1 cellular context compared by ENCODE assay signal in the genomic region with DNA sequence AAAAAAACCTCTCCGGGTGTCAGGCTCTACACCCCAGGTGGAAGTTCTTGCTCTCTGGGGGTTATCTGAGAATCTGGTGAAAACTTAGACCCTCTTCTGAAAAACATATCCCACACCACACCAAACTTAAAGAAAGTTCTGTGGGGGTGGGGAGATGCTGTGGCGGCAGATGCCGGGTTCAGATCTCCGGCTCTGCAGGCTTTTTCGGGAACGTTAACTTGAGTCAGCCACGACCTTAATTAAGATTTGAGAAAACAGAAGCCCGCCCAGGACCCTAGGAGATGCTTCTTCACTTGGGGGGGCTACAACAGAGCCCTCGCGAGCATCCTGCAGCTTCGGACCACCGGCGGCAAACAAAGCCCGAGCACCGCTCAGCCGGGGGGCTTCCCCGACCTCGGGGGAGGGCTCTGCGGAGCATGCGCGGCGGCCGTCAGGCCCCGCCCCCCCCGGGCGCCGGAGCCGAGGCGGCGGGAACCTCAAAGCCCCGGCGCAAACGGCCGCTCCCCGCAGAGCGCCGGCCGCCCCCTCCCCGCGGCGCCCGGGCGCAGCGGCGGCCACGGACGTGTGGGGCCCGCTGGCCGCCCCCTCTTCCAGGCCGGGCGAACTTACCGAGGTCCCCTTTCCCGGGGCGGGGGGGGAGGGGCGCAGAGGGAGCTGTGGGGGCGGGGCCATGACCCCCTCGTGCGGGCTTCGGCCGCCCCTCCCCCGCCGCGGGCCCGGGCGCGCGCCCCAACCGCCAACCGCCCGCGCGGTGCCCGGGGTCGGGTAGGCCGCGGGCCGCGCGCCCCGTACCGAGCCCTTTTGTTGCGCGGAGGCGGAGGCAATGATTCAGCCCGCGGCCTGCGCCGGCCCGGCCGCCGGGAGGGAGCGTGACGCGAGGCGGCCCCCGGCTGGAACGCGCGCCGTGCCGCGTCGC.
TF ChIP-seq lines count a peak whose summit lies in the region.

No MANE protein-coding gene starts in this region.

TF ChIP-seq in K562, 482 proteins besides CTCF, POLR2A, EP300 and RAD21 (continued from another document and continues in another):
- peak; percentile 15; the same call in 1 of the 2 replicates for TF ChIP-seq ZNF766 (CRISPR knock-in tag; conservative IDR thresholded peaks at IDR 0.05)
- no peak for TF ChIP-seq JUN (IDR thresholded peaks at IDR 0.05; ENCODE audit: borderline replicate concordance, low read depth, low read length)
- TF ChIP-seq JUN (CRISPR knock-in tag; IDR thresholded peaks at IDR 0.05; ENCODE audit: borderline replicate concordance): no peak
- no peak for TF ChIP-seq RBM15 (IDR thresholded peaks at IDR 0.05; ENCODE audit: insufficient read depth, low read length)
- TF ChIP-seq PHF8 (IDR thresholded peaks at IDR 0.05; ENCODE audit: borderline replicate concordance, low read length): peak; percentile 67; the same call in 1 of the 2 replicates
- peak; percentile 52; the same call in 1 of the 2 replicates for TF ChIP-seq MYC (IDR thresholded peaks at IDR 0.05; ENCODE audit: low read depth, low read length)
- no peak for TF ChIP-seq MYC (CRISPR knock-in tag; IDR thresholded peaks at IDR 0.05; ENCODE audit: borderline replicate concordance, low read depth)
- 0 out of 2 replicates have a peak, but pooled peaks have one; percentile 64 for TF ChIP-seq ERF (CRISPR knock-in tag; IDR thresholded peaks at IDR 0.05)
- TF ChIP-seq, protein P1, sequence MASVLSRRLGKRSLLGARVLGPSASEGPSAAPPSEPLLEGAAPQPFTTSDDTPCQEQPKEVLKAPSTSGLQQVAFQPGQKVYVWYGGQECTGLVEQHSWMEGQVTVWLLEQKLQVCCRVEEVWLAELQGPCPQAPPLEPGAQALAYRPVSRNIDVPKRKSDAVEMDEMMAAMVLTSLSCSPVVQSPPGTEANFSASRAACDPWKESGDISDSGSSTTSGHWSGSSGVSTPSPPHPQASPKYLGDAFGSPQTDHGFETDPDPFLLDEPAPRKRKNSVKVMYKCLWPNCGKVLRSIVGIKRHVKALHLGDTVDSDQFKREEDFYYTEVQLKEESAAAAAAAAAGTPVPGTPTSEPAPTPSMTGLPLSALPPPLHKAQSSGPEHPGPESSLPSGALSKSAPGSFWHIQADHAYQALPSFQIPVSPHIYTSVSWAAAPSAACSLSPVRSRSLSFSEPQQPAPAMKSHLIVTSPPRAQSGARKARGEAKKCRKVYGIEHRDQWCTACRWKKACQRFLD (CRISPR knock-in tag; IDR thresholded peaks at IDR 0.05): peak; percentile 77; the same call in 1 of the 2 replicates
- TF ChIP-seq, protein P2, sequence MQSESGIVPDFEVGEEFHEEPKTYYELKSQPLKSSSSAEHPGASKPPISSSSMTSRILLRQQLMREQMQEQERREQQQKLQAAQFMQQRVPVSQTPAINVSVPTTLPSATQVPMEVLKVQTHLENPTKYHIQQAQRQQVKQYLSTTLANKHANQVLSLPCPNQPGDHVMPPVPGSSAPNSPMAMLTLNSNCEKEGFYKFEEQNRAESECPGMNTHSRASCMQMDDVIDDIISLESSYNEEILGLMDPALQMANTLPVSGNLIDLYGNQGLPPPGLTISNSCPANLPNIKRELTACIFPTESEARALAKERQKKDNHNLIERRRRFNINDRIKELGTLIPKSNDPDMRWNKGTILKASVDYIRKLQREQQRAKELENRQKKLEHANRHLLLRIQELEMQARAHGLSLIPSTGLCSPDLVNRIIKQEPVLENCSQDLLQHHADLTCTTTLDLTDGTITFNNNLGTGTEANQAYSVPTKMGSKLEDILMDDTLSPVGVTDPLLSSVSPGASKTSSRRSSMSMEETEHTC (IDR thresholded peaks at IDR 0.05): no peak
- TF ChIP-seq MYBL2 (IDR thresholded peaks at IDR 0.05; ENCODE audit: low read depth): no peak
- no peak for TF ChIP-seq MYBL2 (CRISPR knock-in tag; IDR thresholded peaks at IDR 0.05; ENCODE audit: borderline replicate concordance)
- peak; percentile 60 for TF ChIP-seq CCNT2 (IDR thresholded peaks at IDR 0.05; ENCODE audit: borderline replicate concordance, extremely low read depth, insufficient read length, low read depth, low read length)
- TF ChIP-seq, protein P3, sequence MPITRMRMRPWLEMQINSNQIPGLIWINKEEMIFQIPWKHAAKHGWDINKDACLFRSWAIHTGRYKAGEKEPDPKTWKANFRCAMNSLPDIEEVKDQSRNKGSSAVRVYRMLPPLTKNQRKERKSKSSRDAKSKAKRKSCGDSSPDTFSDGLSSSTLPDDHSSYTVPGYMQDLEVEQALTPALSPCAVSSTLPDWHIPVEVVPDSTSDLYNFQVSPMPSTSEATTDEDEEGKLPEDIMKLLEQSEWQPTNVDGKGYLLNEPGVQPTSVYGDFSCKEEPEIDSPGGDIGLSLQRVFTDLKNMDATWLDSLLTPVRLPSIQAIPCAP (CRISPR knock-in tag; IDR thresholded peaks at IDR 0.05; ENCODE audit: borderline replicate concordance): no peak
- peak; percentile 15 for TF ChIP-seq POLR2G (IDR thresholded peaks at IDR 0.05; ENCODE audit: low read depth, low read length)
- peak; percentile 91; the same call in 1 of the 2 replicates for TF ChIP-seq ZBTB7A (IDR thresholded peaks at IDR 0.05; ENCODE audit: borderline replicate concordance, control insufficient read depth, low read depth, low read length)
- TF ChIP-seq SIN3A (IDR thresholded peaks at IDR 0.05; ENCODE audit: borderline replicate concordance in 2 of 2, control insufficient read depth in 1 of 2, low read depth in 2 of 2, low read length in 2 of 2): peak in 1 of 2 experiments; percentile 67; a peak in 1 of 4 replicates
- TF ChIP-seq, protein P4, sequence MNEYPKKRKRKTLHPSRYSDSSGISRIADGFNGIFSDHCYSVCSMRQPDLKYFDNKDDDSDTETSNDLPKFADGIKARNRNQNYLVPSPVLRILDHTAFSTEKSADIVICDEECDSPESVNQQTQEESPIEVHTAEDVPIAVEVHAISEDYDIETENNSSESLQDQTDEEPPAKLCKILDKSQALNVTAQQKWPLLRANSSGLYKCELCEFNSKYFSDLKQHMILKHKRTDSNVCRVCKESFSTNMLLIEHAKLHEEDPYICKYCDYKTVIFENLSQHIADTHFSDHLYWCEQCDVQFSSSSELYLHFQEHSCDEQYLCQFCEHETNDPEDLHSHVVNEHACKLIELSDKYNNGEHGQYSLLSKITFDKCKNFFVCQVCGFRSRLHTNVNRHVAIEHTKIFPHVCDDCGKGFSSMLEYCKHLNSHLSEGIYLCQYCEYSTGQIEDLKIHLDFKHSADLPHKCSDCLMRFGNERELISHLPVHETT (CRISPR knock-in tag; conservative IDR thresholded peaks at IDR 0.05 in 1 of 2, IDR thresholded peaks at IDR 0.05 in 1 of 2): peak in 1 of 2 experiments; percentile 94; a peak in 2 of 4 replicates
- TF ChIP-seq ZNF311 (CRISPR knock-in tag; IDR thresholded peaks at IDR 0.05): no peak
- TF ChIP-seq RBFOX2 (IDR thresholded peaks at IDR 0.05; ENCODE audit: low read depth, low read length): peak; percentile 79
- TF ChIP-seq CXXC5 (CRISPR knock-in tag; IDR thresholded peaks at IDR 0.05): peak; percentile 69; the same call in 1 of the 2 replicates
- TF ChIP-seq POLR2AphosphoS5 (IDR thresholded peaks at IDR 0.05; ENCODE audit: control insufficient read depth, insufficient read depth, low read depth, low read length): peak; percentile 5
- TF ChIP-seq NR2C2 (CRISPR knock-in tag; IDR thresholded peaks at IDR 0.05): no peak
- peak; percentile 11; the same call in 1 of the 2 replicates for TF ChIP-seq NR2C2 (tag; IDR thresholded peaks at IDR 0.05)
- no peak for TF ChIP-seq ADNP (tag; IDR thresholded peaks at IDR 0.05)
- peak; percentile 23 for TF ChIP-seq KDM5B (IDR thresholded peaks at IDR 0.05; ENCODE audit: insufficient replicate concordance, low read depth, low read length)
- TF ChIP-seq SMARCC2 (IDR thresholded peaks at IDR 0.05; ENCODE audit: low read depth): no peak
- TF ChIP-seq, protein P5, sequence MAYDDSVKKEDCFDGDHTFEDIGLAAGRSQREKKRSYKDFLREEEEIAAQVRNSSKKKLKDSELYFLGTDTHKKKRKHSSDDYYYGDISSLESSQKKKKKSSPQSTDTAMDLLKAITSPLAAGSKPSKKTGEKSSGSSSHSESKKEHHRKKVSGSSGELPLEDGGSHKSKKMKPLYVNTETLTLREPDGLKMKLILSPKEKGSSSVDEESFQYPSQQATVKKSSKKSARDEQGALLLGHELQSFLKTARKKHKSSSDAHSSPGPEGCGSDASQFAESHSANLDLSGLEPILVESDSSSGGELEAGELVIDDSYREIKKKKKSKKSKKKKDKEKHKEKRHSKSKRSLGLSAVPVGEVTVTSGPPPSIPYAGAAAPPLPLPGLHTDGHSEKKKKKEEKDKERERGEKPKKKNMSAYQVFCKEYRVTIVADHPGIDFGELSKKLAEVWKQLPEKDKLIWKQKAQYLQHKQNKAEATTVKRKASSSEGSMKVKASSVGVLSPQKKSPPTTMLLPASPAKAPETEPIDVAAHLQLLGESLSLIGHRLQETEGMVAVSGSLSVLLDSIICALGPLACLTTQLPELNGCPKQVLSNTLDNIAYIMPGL (CRISPR knock-in tag; IDR thresholded peaks at IDR 0.05): 0 out of 2 replicates have a peak, but pooled peaks have one; percentile 10
- TF ChIP-seq, protein P6, sequence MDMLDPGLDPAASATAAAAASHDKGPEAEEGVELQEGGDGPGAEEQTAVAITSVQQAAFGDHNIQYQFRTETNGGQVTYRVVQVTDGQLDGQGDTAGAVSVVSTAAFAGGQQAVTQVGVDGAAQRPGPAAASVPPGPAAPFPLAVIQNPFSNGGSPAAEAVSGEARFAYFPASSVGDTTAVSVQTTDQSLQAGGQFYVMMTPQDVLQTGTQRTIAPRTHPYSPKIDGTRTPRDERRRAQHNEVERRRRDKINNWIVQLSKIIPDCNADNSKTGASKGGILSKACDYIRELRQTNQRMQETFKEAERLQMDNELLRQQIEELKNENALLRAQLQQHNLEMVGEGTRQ (CRISPR knock-in tag; IDR thresholded peaks at IDR 0.05): 0 out of 2 replicates have a peak, but pooled peaks have one; percentile 8
- TF ChIP-seq, protein P7, sequence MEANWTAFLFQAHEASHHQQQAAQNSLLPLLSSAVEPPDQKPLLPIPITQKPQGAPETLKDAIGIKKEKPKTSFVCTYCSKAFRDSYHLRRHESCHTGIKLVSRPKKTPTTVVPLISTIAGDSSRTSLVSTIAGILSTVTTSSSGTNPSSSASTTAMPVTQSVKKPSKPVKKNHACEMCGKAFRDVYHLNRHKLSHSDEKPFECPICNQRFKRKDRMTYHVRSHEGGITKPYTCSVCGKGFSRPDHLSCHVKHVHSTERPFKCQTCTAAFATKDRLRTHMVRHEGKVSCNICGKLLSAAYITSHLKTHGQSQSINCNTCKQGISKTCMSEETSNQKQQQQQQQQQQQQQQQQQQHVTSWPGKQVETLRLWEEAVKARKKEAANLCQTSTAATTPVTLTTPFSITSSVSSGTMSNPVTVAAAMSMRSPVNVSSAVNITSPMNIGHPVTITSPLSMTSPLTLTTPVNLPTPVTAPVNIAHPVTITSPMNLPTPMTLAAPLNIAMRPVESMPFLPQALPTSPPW (CRISPR knock-in tag; IDR thresholded peaks at IDR 0.05): peak; percentile 91
- 0 out of 2 replicates have a peak, but pooled peaks have one; percentile 34 for TF ChIP-seq RB1 (IDR thresholded peaks at IDR 0.05; ENCODE audit: low read depth)
- TF ChIP-seq TBP (optimal IDR thresholded peaks at IDR 0.05; ENCODE audit: low read depth, low read length): peak; percentile 17
- TF ChIP-seq, protein P8, sequence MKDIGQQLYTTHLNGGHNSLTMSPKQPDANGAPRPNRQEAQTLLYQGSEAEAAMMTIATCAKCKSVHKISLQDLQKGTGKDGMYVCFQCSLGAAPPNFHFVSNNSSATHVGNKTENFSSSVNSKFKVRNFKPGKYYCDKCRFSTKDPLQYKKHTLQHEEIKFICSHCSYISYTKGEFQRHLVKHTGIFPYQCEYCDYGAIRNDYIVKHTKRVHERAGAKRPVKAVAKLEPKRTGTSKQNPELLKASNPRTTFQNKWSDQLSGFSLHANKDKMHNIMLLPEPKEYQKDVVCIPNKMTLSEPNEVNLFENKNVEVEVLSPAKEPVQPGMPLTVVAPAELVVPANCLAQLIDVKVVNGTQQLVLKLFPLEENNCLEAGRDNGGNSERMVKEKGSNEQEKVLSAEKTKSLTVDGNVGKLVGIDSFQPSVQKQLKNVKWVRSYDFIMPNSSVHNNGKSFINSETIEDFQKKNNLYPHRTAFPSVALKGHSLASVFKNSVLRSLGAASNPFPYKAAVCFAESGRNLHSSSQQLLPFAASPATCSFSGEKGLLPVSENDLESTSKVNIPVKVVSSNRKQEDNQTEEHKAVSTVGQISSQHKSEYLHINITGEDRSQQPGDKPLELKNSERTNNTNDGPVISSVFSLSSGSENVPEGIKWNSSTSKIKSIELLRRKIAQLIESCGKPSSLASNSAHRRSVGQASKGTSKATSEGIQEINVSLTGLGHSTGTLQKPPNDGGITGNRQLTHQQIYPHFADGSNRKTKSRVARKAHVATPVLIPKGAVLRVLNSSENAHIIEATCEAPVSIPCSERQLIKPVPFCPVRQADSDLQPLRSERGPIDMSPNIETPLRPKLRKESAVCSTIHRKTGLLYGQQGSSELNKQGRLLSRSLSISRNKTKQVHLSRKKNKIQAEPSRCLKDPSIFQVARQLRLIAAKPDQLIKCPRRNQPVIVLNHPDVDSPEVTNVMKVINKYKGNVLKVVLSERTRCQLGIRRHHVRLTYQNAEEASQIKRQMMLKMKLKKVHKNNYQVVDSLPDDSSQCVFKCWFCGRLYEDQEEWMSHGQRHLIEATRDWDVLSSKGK (CRISPR knock-in tag; IDR thresholded peaks at IDR 0.05): no peak
- 0 out of 2 replicates have a peak, but pooled peaks have one; percentile 13 for TF ChIP-seq CBX1 (IDR thresholded peaks at IDR 0.05; ENCODE audit: low read depth)
- TF ChIP-seq HMGN3 (IDR thresholded peaks at IDR 0.05; ENCODE audit: borderline replicate concordance, extremely low read depth, insufficient read length, low read depth, low read length): peak; percentile 77
- TF ChIP-seq YY1 (IDR thresholded peaks at IDR 0.05; ENCODE audit: borderline replicate concordance in 1 of 3, control insufficient read depth in 1 of 3, extremely low read depth in 1 of 3, insufficient read depth in 3 of 3, insufficient read length in 1 of 3, insufficient replicate concordance in 2 of 3, low read depth in 1 of 3, low read length in 2 of 3): peak in 1 of 3 experiments; percentile 23
- 0 out of 4 replicates have a peak, but pooled peaks of 1 of the 2 experiments have one; percentile 18 for TF ChIP-seq SRF (CRISPR knock-in tag; IDR thresholded peaks at IDR 0.05)
